In the genomic region with DNA sequence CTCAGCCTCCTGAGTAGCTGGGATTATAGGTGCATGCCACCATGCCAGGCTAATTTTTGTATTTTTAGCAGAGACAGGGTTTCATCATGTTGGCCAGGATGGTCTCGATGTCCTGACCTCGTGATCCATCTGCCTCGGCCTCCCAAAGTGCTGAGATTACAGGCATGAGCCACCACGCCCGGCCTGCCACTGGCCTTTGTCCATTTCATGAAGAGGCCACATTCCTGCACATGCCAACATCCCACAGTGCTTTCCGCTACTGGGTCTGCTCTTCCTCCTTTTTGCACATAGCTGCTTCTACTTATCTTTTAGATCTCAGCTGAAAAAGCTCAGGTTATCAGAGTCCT, we compare ENCODE assay signal across 7 cellular contexts. TPM values are rescaled to one million over a fixed set of nuclear protein-coding genes. Genes with fewer than 3 reads are reported as not detected.
A peak's percentile ranks its signal among the peaks of the same experiment; 100 is the strongest.
DNase-seq lines count a peak whose midpoint lies in the region; ATAC-seq lines count a peak whose summit lies in the region.
"Not testable (repeated sequence)": the region's sequence is repeated elsewhere in the genome, so short reads cannot be mapped to it uniquely, and the experiment has no call there.

No MANE protein-coding gene starts in this region.

- H3K4me1 ChIP-seq in CD4-positive, CD25-positive, alpha-beta regulatory T cell (ENCODE audit: control insufficient read depth, insufficient read depth, low read length, poor library complexity, severe bottlenecking): peaks cover 25% of the 10 kb centered on the region

- H3K4me3 Mint-ChIP-seq in CD4-positive, CD25-positive, alpha-beta regulatory T cell: peak overlapping the region in 2 of 4 donors; percentile 16 to 17
- peak overlapping the region in 3 of 4 donors; percentile 60 to 94 (median 86) for H3K4me3 Mint-ChIP-seq in IgD-negative memory B cell
- H3K4me3 Mint-ChIP-seq in T-cell: peak overlapping the region in 1 of 3 donors; percentile 64
- not testable (repeated sequence) for H3K4me3 Mint-ChIP-seq in activated CD4-positive, alpha-beta memory T cell treated with anti-CD3 and anti-CD28 coated beads, Interleukin-2, amount 10 ng/mL, durations not matched to agents 7 days and 5 days; stimulated activated effector memory CD8-positive, alpha-beta T cell treated with anti-CD3 and anti-CD28 coated beads, Interleukin-12 subunit alpha, Interleukin-12 subunit beta, amount 100 ng/mL, for 72 hours
- peak overlapping the region; percentile 3 for H3K4me3 Mint-ChIP-seq in activated naive CD8-positive, alpha-beta T cell treated with anti-CD3 and anti-CD28 coated beads, Interleukin-2, amount 10 ng/mL, durations not matched to agents 7 days and 5 days
- peak overlapping the region; percentile 44 to 87 (median 74) for H3K4me3 Mint-ChIP-seq in naive B cell

- peaks cover 8 to 51% (median 35%) of the 10 kb centered on the region in 4 donors for H3K4me1 Mint-ChIP-seq in CD4-positive, CD25-positive, alpha-beta regulatory T cell
- H3K4me1 Mint-ChIP-seq in IgD-negative memory B cell: peaks cover 31 to 56% (median 51%) of the 10 kb centered on the region in 3 donors
- peaks cover 48 to 64% (median 60%) of the 10 kb centered on the region in 3 donors for H3K4me1 Mint-ChIP-seq in T-cell
- H3K4me1 Mint-ChIP-seq in activated CD4-positive, alpha-beta memory T cell treated with anti-CD3 and anti-CD28 coated beads, Interleukin-2, amount 10 ng/mL, durations not matched to agents 7 days and 5 days: peaks cover 52% of the 10 kb centered on the region
- peaks cover 30% of the 10 kb centered on the region for H3K4me1 Mint-ChIP-seq in activated naive CD8-positive, alpha-beta T cell treated with anti-CD3 and anti-CD28 coated beads, Interleukin-2, amount 10 ng/mL, durations not matched to agents 7 days and 5 days
- peaks cover 59 to 88% (median 79%) of the 10 kb centered on the region in 3 donors for H3K4me1 Mint-ChIP-seq in naive B cell
- H3K4me1 Mint-ChIP-seq in stimulated activated effector memory CD8-positive, alpha-beta T cell treated with anti-CD3 and anti-CD28 coated beads, Interleukin-12 subunit alpha, Interleukin-12 subunit beta, amount 100 ng/mL, for 72 hours: peaks cover 52% of the 10 kb centered on the region

- not testable (repeated sequence) for H3K27me3 ChIP-seq in CD4-positive, CD25-positive, alpha-beta regulatory T cell (ENCODE audit: control insufficient read depth, insufficient read depth, low read length)

- not testable (repeated sequence) for H3K27me3 Mint-ChIP-seq in CD4-positive, CD25-positive, alpha-beta regulatory T cell; IgD-negative memory B cell; T-cell; activated CD4-positive, alpha-beta memory T cell treated with anti-CD3 and anti-CD28 coated beads, Interleukin-2, amount 10 ng/mL, durations not matched to agents 7 days and 5 days; activated naive CD8-positive, alpha-beta T cell treated with anti-CD3 and anti-CD28 coated beads, Interleukin-2, amount 10 ng/mL, durations not matched to agents 7 days and 5 days; naive B cell

- ATAC-seq in CD4-positive, CD25-positive, alpha-beta regulatory T cell (ENCODE audit: low read depth in 2 of 2); T-cell (replicated peaks in 1 of 4); activated naive CD8-positive, alpha-beta T cell treated with anti-CD3 and anti-CD28 coated beads, Interleukin-2, amount 10 ng/mL, durations not matched to agents 7 days and 5 days (ENCODE audit: low read depth); naive B cell (ENCODE audit: low read depth in 2 of 2); stimulated activated effector memory CD8-positive, alpha-beta T cell treated with anti-CD3 and anti-CD28 coated beads, Interleukin-12 subunit alpha, Interleukin-12 subunit beta, amount 100 ng/mL, for 72 hours: not testable (repeated sequence)

- H3K36me3 Mint-ChIP-seq in CD4-positive, CD25-positive, alpha-beta regulatory T cell; IgD-negative memory B cell; T-cell; activated CD4-positive, alpha-beta memory T cell treated with anti-CD3 and anti-CD28 coated beads, Interleukin-2, amount 10 ng/mL, durations not matched to agents 7 days and 5 days (ENCODE audit: low read depth); activated naive CD8-positive, alpha-beta T cell treated with anti-CD3 and anti-CD28 coated beads, Interleukin-2, amount 10 ng/mL, durations not matched to agents 7 days and 5 days; naive B cell; stimulated activated effector memory CD8-positive, alpha-beta T cell treated with anti-CD3 and anti-CD28 coated beads, Interleukin-12 subunit alpha, Interleukin-12 subunit beta, amount 100 ng/mL, for 72 hours: not testable (repeated sequence)

- peak overlapping the region in 2 of 3 donors; percentile 92 to 93 for H3K27ac Mint-ChIP-seq in CD4-positive, CD25-positive, alpha-beta regulatory T cell
- H3K27ac Mint-ChIP-seq in IgD-negative memory B cell (peak overlapping the region; percentile 86 to 99 (median 97)), T-cell (peak overlapping the region; percentile 89 to 94), naive B cell (peak overlapping the region; percentile 91 to 100 (median 99))
- H3K27ac Mint-ChIP-seq in activated CD4-positive, alpha-beta memory T cell treated with anti-CD3 and anti-CD28 coated beads, Interleukin-2, amount 10 ng/mL, durations not matched to agents 7 days and 5 days: peak overlapping the region; percentile 48
- not testable (repeated sequence) for H3K27ac Mint-ChIP-seq in activated naive CD8-positive, alpha-beta T cell treated with anti-CD3 and anti-CD28 coated beads, Interleukin-2, amount 10 ng/mL, durations not matched to agents 7 days and 5 days
- H3K27ac Mint-ChIP-seq in stimulated activated effector memory CD8-positive, alpha-beta T cell treated with anti-CD3 and anti-CD28 coated beads, Interleukin-12 subunit alpha, Interleukin-12 subunit beta, amount 100 ng/mL, for 72 hours: peak overlapping the region; percentile 39

- H3K9me3 ChIP-seq in CD4-positive, CD25-positive, alpha-beta regulatory T cell (ENCODE audit: control insufficient read depth in 2 of 2, low read length in 2 of 2): not testable (repeated sequence)

- not testable (repeated sequence) for DNase-seq in CD4-positive, CD25-positive, alpha-beta regulatory T cell; T-cell; activated CD4-positive, alpha-beta memory T cell treated with anti-CD3 and anti-CD28 coated beads, Interleukin-2, amount 10 ng/mL, durations not matched to agents 7 days and 5 days; activated naive CD8-positive, alpha-beta T cell treated with anti-CD3 and anti-CD28 coated beads, Interleukin-2, amount 10 ng/mL, durations not matched to agents 7 days and 5 days; naive B cell; stimulated activated effector memory CD8-positive, alpha-beta T cell treated with anti-CD3 and anti-CD28 coated beads, Interleukin-12 subunit alpha, Interleukin-12 subunit beta, amount 100 ng/mL, for 72 hours (ENCODE audit: low spot score in 2 of 2)

- not testable (repeated sequence) for H3K36me3 ChIP-seq in CD4-positive, CD25-positive, alpha-beta regulatory T cell (ENCODE audit: control insufficient read depth, insufficient read depth, low read length)

- CTCF ChIA-PET in T-cell (lab: Charles Lee): interaction anchor here in 1 of 2 donors (1.7 kb wide), 1 partner anchor 14 kb away, joined by 7 read pairs; no protein-coding TSS in a partner anchor
- CTCF ChIA-PET in activated CD4-positive, alpha-beta memory T cell treated with anti-CD3 and anti-CD28 coated beads, Interleukin-2, amount 10 ng/mL, durations not matched to agents 7 days and 5 days (lab: Charles Lee): interaction anchor here (1.0 to 5.2 kb wide), 5 partner anchors 12 to 189 kb away, joined by 3 to 40 read pairs (median 7); no protein-coding TSS in a partner anchor

- H3K9me3 Mint-ChIP-seq in CD4-positive, CD25-positive, alpha-beta regulatory T cell; IgD-negative memory B cell; T-cell; activated CD4-positive, alpha-beta memory T cell treated with anti-CD3 and anti-CD28 coated beads, Interleukin-2, amount 10 ng/mL, durations not matched to agents 7 days and 5 days; activated naive CD8-positive, alpha-beta T cell treated with anti-CD3 and anti-CD28 coated beads, Interleukin-2, amount 10 ng/mL, durations not matched to agents 7 days and 5 days; naive B cell; stimulated activated effector memory CD8-positive, alpha-beta T cell treated with anti-CD3 and anti-CD28 coated beads, Interleukin-12 subunit alpha, Interleukin-12 subunit beta, amount 100 ng/mL, for 72 hours: not testable (repeated sequence)

- POLR2A ChIA-PET in T-cell (lab: Charles Lee): interaction anchor here (0.6 to 0.7 kb wide), 2 partner anchors 24 to 324 kb away, joined by 3 to 15 read pairs; partner anchors contain the start of gene OR4X2 (in 1 of the 2)
- POLR2A ChIA-PET in activated CD4-positive, alpha-beta memory T cell treated with anti-CD3 and anti-CD28 coated beads, Interleukin-2, amount 10 ng/mL, durations not matched to agents 7 days and 5 days (lab: Charles Lee): interaction anchor here (0.6 to 2.3 kb wide), 7 partner anchors 13 to 196 kb away, joined by 3 to 10 read pairs (median 5); partner anchors contain the start of gene NUP160
- POLR2A ChIA-PET in activated naive CD8-positive, alpha-beta T cell treated with anti-CD3 and anti-CD28 coated beads, Interleukin-2, amount 10 ng/mL, durations not matched to agents 7 days and 5 days (lab: Charles Lee): interaction anchor here (0.5 to 1.2 kb wide), 4 partner anchors 24 to 1992 kb away, joined by 3 to 7 read pairs (median 4); no protein-coding TSS in a partner anchor

- H3K4me3 ChIP-seq in CD4-positive, CD25-positive, alpha-beta regulatory T cell (ENCODE audit: low read depth, low read length): not testable (repeated sequence)

- H3K27ac ChIP-seq in CD4-positive, CD25-positive, alpha-beta regulatory T cell (ENCODE audit: insufficient read depth, low read length, poor library complexity, severe bottlenecking): not testable (repeated sequence)

RNA-seq across cellular contexts. Expression of gene PTPRJ, which starts 59.3 kb away (rescaled TPM):
- total RNA-seq in CD4-positive, CD25-positive, alpha-beta regulatory T cell: 81.8 TPM
- polyA plus RNA-seq in CD4-positive, CD25-positive, alpha-beta regulatory T cell: 10 to 100 TPM; 13.8 to 20.2 (median 16.9) TPM
- polyA plus RNA-seq in IgD-negative memory B cell (8.1 TPM), naive B cell (ENCODE audit: low read depth in 6 of 6) (10 to 100 TPM in 4 of 6 donors, 1 to 10 TPM in 2; 4.3 to 15.1 (median 11.6) TPM)
- 10 to 100 TPM; 44.8 to 71.0 (median 57.9) TPM for total RNA-seq in T-cell
- 10 to 100 TPM; 83.0 to 89.1 TPM for total RNA-seq in activated CD4-positive, alpha-beta memory T cell treated with anti-CD3 and anti-CD28 coated beads, Interleukin-2, amount 10 ng/mL, durations not matched to agents 7 days and 5 days
- total RNA-seq in activated naive CD8-positive, alpha-beta T cell treated with anti-CD3 and anti-CD28 coated beads, Interleukin-2, amount 10 ng/mL, durations not matched to agents 7 days and 5 days: 10 to 100 TPM; 51.5 to 53.5 TPM
